In the genomic region with DNA sequence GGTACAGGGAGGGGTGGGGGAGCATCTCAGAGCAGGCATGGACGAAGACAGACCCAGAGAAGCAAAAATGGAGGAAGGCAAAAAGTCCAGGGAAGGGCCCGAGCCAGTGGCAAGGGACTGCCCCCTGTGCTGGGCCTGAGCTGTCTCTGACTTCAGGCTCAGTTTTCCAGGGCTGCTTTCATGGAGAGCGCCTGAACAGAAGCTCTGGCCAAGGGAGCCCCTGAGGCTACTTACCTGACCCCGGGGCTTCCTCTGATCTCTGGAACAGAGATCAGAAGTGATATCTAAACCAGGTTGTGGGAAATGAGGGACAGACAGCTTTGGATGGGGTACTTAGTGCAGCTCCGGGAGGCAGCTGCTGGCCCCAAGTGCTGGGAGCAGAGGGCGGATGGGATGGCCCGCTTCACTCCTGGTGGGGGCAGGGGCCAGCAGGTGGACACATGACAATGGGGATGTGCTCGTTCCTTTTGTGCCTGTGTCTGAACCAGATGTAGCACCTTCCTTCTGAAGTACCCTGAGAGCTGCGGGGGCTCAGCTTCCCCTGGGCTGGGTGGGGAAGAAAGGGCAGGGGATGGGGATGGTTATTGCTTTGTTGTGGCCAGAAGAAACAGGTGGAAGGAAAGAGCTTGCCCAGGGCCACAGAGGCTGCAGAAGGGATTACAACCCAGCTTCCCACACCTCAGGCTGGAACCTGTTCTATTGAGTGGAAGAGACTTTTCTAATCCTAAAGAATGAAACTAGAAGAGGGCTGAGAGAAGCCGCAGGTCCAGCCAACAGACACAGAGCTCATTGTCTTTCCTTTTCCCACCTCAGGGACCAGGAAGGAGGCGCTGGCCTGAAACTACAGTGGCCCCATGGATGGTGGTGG, we compare ENCODE assay signal across 21 cellular contexts. TPM values are rescaled to one million over a fixed set of nuclear protein-coding genes. Genes with fewer than 3 reads are reported as not detected.
DNase-seq lines count a peak whose midpoint lies in the region; ATAC-seq, FAIRE-seq and TF ChIP-seq lines count a peak whose summit lies in the region.
"Had no signal": no experiment of that assay in that cellular context is flagged by ENCODE, and none has a peak within 500 bp of the region (broad histone marks: within the 10 kb centered on the region; RNA-seq: fewer than 3 reads in every experiment).

No MANE protein-coding gene starts in this region.

- FAIRE-seq in HepG2 (lab: Jason Lieb, UNC) (no peak), urothelium cell line (lab: Jason Lieb, UNC) (no peak)
- FAIRE-seq: GM12892 had no signal

- H3K4me2 ChIP-seq in HepG2 (ENCODE audit: low read depth, low read length) = no peak overlapping the region

- no TSS peak for BruUV-seq in HepG2 (replicated peaks; lab: Mats Ljungman, UMichigan)

- no peaks in the 10 kb centered on the region for H3K4me1 Mint-ChIP-seq in T-helper 2 cell treated with Interferon-gamma antibody and Interleukin-4, amounts not matched to agents 5 μg/mL and 100 μg/mL, for 36 hours (ENCODE audit: low read depth)

- no peaks in the 10 kb centered on the region for H3K36me3 Mint-ChIP-seq in T-helper 2 cell treated with Interferon-gamma antibody and Interleukin-4, amounts not matched to agents 5 μg/mL and 100 μg/mL, for 36 hours (ENCODE audit: low read depth)

- no peak overlapping the region for H3K9ac ChIP-seq in HepG2 (ENCODE audit: insufficient read depth, low read depth, low read length)

- intact Hi-C loops in HepG2 (cut with micrococcal nuclease; ENCODE audit: unreplicated experiment) = no loop called here

- peaks cover 8 to 30% of the 10 kb centered on the region in 2 experiments for H3K27me3 ChIP-seq in HepG2 (ENCODE audit: control insufficient read depth in 1 of 2, insufficient read depth in 2 of 2, low read length in 2 of 2)

- in situ Hi-C loops in HepG2 (cut with HindIII; ENCODE audit: extremely low pct_ligation_motif_present, low pct_unique_long_range_greater_than_20kb) = no loop called here

- H3K9me3 ChIP-seq in HEK293 (ENCODE audit: control insufficient read depth, insufficient read depth, low read depth, low read length) (no peaks in the 10 kb centered on the region), HepG2 (ENCODE audit: low read length) (no peaks in the 10 kb centered on the region)
- H3K9me3 ChIP-seq: heart left ventricle had no signal

- DNase-seq in COLO829 (ENCODE audit: low spot score) (peak; percentile 20), SHP77 treated with DMSO at 0.1 percent for 48 hours (lab: John Stamatoyannopoulos, UW) (peak; percentile 42), HepG2 (ENCODE audit: low spot score) (no peak), urothelium cell line (ENCODE audit: low spot score) (no peak), cortex of kidney (lab: John Stamatoyannopoulos, UW) (no peak)
- no peak for DNase-seq in T-helper 2 cell treated with Interferon-gamma antibody and Interleukin-4, amounts not matched to agents 5 μg/mL and 100 μg/mL, for 36 hours (ENCODE audit: low spot score)
- DNase-seq: activated CD4-positive, alpha-beta T cell treated with anti-CD3 and anti-CD28 coated beads for 36 hours; activated effector memory CD4-positive, alpha-beta T cell treated with anti-CD3 and anti-CD28 coated beads, Interleukin-2, amount 50 U/mL, for 16 hours; amniotic stem cell; effector memory CD8-positive, alpha-beta T cell; heart left ventricle; mesenchymal stem cell; NCI-H1092 treated with DMSO at 0.1 percent for 48 hours; nephron progenitor cell; stimulated activated naive CD4-positive, alpha-beta T cell treated with Interleukin-2 at 50 U/mL for 16 hours; T-helper 2 cell had no signal

- 17% methylated on average over 6 of the region's 11 CpGs for WGBS in HepG2 (ENCODE audit: low lambda C conversion rate)

- no peak overlapping the region for H2AFZ ChIP-seq in HepG2 (ENCODE audit: low read length)

- TF ChIP-seq CTCF in HEK293 (tag by site-specific recombination; IDR thresholded peaks at IDR 0.05) (no peak), HepG2 (CRISPR knock-in tag; IDR thresholded peaks at IDR 0.05) (no peak)

- H3K27ac ChIP-seq in HEK293 (ENCODE audit: extremely low read depth, low read depth, low read length) (no peak overlapping the region), HepG2 (ENCODE audit: extremely low read length, insufficient read depth, low read length) (no peak overlapping the region)

- no peak for TF ChIP-seq POLR2A in HepG2 (IDR thresholded peaks at IDR 0.05; ENCODE audit: insufficient read depth in 1 of 2, low read depth in 2 of 2, low read length in 2 of 2)

- H3K4me3 ChIP-seq in HEK293 (ENCODE audit: low read depth, low read length) (no peak overlapping the region), HepG2 (replicated peaks in 1 of 3; ENCODE audit: insufficient read depth in 1 of 3, low read depth in 2 of 3, low read length in 3 of 3) (no peak overlapping the region)
- H3K4me3 ChIP-seq: heart left ventricle had no signal

- no peak for TF ChIP-seq RAD21 in HepG2 (CRISPR knock-in tag; IDR thresholded peaks at IDR 0.05)

- H3K9me3 Mint-ChIP-seq in T-helper 2 cell treated with Interferon-gamma antibody and Interleukin-4, amounts not matched to agents 5 μg/mL and 100 μg/mL, for 36 hours = no peaks in the 10 kb centered on the region
- H3K9me3 Mint-ChIP-seq: central memory CD8-positive, alpha-beta T cell; effector memory CD8-positive, alpha-beta T cell; nephron progenitor cell had no signal

- TF ChIP-seq EP300 in HepG2 (IDR thresholded peaks at IDR 0.05; ENCODE audit: low read depth in 2 of 2, low read length in 2 of 2) (no peak), HepG2 (CRISPR knock-in tag; IDR thresholded peaks at IDR 0.05; ENCODE audit: borderline replicate concordance) (no peak)

- H3K27ac Mint-ChIP-seq in T-helper 2 cell treated with Interferon-gamma antibody and Interleukin-4, amounts not matched to agents 5 μg/mL and 100 μg/mL, for 36 hours = no peak overlapping the region
- H3K27ac Mint-ChIP-seq: activated CD4-positive, alpha-beta T cell treated with anti-CD3 and anti-CD28 coated beads for 36 hours; effector memory CD8-positive, alpha-beta T cell had no signal

- no peaks in the 10 kb centered on the region for H3K4me1 ChIP-seq in HEK293 (ENCODE audit: control insufficient read depth, insufficient read depth, low read length)
- no peaks in the 10 kb centered on the region for H3K4me1 ChIP-seq in HepG2 (ENCODE audit: insufficient read depth, low read length)

- POLR2A ChIA-PET in HEK293 (lab: Yijun Ruan, JAX) = no interaction called here
- POLR2A ChIA-PET in HepG2 (lab: Yijun Ruan, JAX) = no interaction called here

- ATAC-seq in HepG2 = peak; percentile 10; the same call in 2 of the 3 replicates
- no peak for ATAC-seq in HG03378 (IDR thresholded peaks at IDR 0.05; ENCODE audit: unreplicated experiment)
- ATAC-seq: activated CD4-positive, alpha-beta T cell treated with anti-CD3 and anti-CD28 coated beads for 36 hours; effector memory CD8-positive, alpha-beta T cell; heart left ventricle had no signal

- CTCF ChIA-PET in HEK293 (lab: Yijun Ruan, JAX) (interaction anchor here (0.6 to 17.2 kb wide), 10 partner anchors 14 to 248 kb away, joined by 3 to 325 read pairs (median 4); a partner anchor contains a TSS), HepG2 (lab: Yijun Ruan, JAX; ENCODE audit: low intra/inter-chr PET ratio, low total read pairs) (interaction anchor here (7.4 kb wide), 1 partner anchor 36 kb away, joined by 87 read pairs; no protein-coding TSS in a partner anchor)

- H3K36me3 ChIP-seq in HEK293 (ENCODE audit: control insufficient read depth in 2 of 2, insufficient read depth in 1 of 2, low read length in 2 of 2) (no peaks in the 10 kb centered on the region), HepG2 (replicated peaks in 1 of 2; ENCODE audit: control insufficient read depth in 1 of 2, insufficient read depth in 2 of 2, low read length in 2 of 2) (no peaks in the 10 kb centered on the region)

- H3K79me2 ChIP-seq in HepG2 (ENCODE audit: insufficient read depth, low read length) = no peaks in the 10 kb centered on the region

- no peaks in the 10 kb centered on the region for H4K20me1 ChIP-seq in HepG2 (ENCODE audit: insufficient read depth, low read length)

- H3K4me3 Mint-ChIP-seq in T-helper 2 cell treated with Interferon-gamma antibody and Interleukin-4, amounts not matched to agents 5 μg/mL and 100 μg/mL, for 36 hours = no peak overlapping the region
- H3K4me3 Mint-ChIP-seq: activated CD4-positive, alpha-beta T cell treated with anti-CD3 and anti-CD28 coated beads for 36 hours; central memory CD8-positive, alpha-beta T cell; effector memory CD8-positive, alpha-beta T cell; nephron progenitor cell had no signal

- peaks cover 19% of the 10 kb centered on the region for H3K27me3 Mint-ChIP-seq in T-helper 2 cell treated with Interferon-gamma antibody and Interleukin-4, amounts not matched to agents 5 μg/mL and 100 μg/mL, for 36 hours (ENCODE audit: low read depth)

TF ChIP-seq in HepG2, 621 proteins besides CTCF, POLR2A, EP300 and RAD21:
- TF ChIP-seq KMT2A (CRISPR knock-in tag; IDR thresholded peaks at IDR 0.05) (no peak), ZNF234 (CRISPR knock-in tag; conservative IDR thresholded peaks at IDR 0.05) (no peak), NR3C1 (CRISPR knock-in tag; IDR thresholded peaks at IDR 0.05) (no peak)

RNA-seq across cellular contexts. Expression of a gene that starts 5.7 kb away (rescaled TPM):
- total RNA-seq in HepG2 (2016; rRNA removed; fragmentation: Illumina TruSeq; extraction: Trizol) = not detected in 2 replicates
- total RNA-seq in HepG2 (2016; cell fraction: cytosol; rRNA removed; fragmentation: Illumina TruSeq; extraction: Trizol; ENCODE audit: low read depth) = not detected in 2 replicates
- not detected in 2 replicates for total RNA-seq in HepG2 (2016; cell fraction: insoluble cytoplasmic fraction; rRNA removed; fragmentation: Illumina TruSeq; extraction: Trizol)
- total RNA-seq in HepG2 (2016; cell fraction: membrane; rRNA removed; fragmentation: Illumina TruSeq; extraction: Trizol) = not detected in 2 replicates
- total RNA-seq in HepG2 (2016; cell fraction: nucleus; rRNA removed; fragmentation: Illumina TruSeq; extraction: Trizol) = not detected in 2 replicates
- polyA plus RNA-seq in HepG2 (2011; rRNA removed) = not detected in 2 replicates
- not detected in 2 replicates for polyA plus RNA-seq in HepG2 (2011; cell fraction: cytosol; rRNA removed)
- not detected in 2 replicates for polyA plus RNA-seq in HepG2 (2011; cell fraction: nucleus; rRNA removed)
- not detected in 2 replicates for polyA plus RNA-seq in HepG2 (2012)
- not detected in 2 replicates for polyA plus RNA-seq in HepG2 (2016; cell fraction: cytosol; fragmentation: Illumina TruSeq; extraction: Trizol; ENCODE audit: low read depth)
- polyA plus RNA-seq in HepG2 (2016; cell fraction: insoluble cytoplasmic fraction; fragmentation: Illumina TruSeq; extraction: Trizol; ENCODE audit: low read depth) = not detected in 2 replicates
- polyA plus RNA-seq in HepG2 (2016; cell fraction: membrane; fragmentation: Illumina TruSeq; extraction: Trizol; ENCODE audit: low read depth) = not detected in 2 replicates
- polyA plus RNA-seq in HepG2 (2016; cell fraction: nucleus; fragmentation: Illumina TruSeq; extraction: Trizol; ENCODE audit: insufficient read depth, low read depth) = not detected in 2 replicates
- polyA minus RNA-seq in HepG2 (2011; rRNA and poly(A)+ RNA removed; ENCODE audit: low replicate concordance) = not detected in 2 replicates
- not detected in 2 replicates for polyA minus RNA-seq in HepG2 (2011; cell fraction: cytosol; rRNA and poly(A)+ RNA removed)
- polyA minus RNA-seq in HepG2 (2011; cell fraction: nucleus; rRNA and poly(A)+ RNA removed) = not detected in 2 replicates
- total RNA-seq: activated CD4-positive, alpha-beta T cell treated with anti-CD3 and anti-CD28 coated beads for 36 hours had no signal
- polyA plus RNA-seq: fibroblast of lung had no signal

Comparison
In these comparisons a context has a peak if more than half of its experiments do, and no peak if none do; other contexts are left out.
1. DNase-seq: peak in COLO829 (single experiment) and SHP77 treated with DMSO at 0.1 percent for 48 hours (single experiment); none in HepG2 (single experiment), urothelium cell line (single experiment), T-helper 2 cell treated with Interferon-gamma antibody and Interleukin-4, amounts not matched to agents 5 μg/mL and 100 μg/mL, for 36 hours (single experiment) and cortex of kidney (single experiment).